ENCODE assay signal across 8 cellular contexts in genomic region chr19:12800873-12801465, GRCh38. TPM values are rescaled to one million over a fixed set of nuclear protein-coding genes. Genes with fewer than 3 reads are reported as not detected.
DNase-seq lines count a peak whose midpoint lies in the region; ATAC-seq and TF ChIP-seq lines count a peak whose summit lies in the region.

No MANE protein-coding gene starts in this region.

- H3K4me3 Mint-ChIP-seq in mesothelial cell of epicardium: peak overlapping the region; percentile 87

- H3K36me3 Mint-ChIP-seq in mesothelial cell of epicardium: peaks cover 2% of the 10 kb centered on the region

- no peaks in the 10 kb centered on the region for H3K36me3 ChIP-seq in ES-I3 (ENCODE audit: insufficient read depth, low read length)
- peaks cover 0 to 21% (median 0%) of the 10 kb centered on the region in 3 donors for H3K36me3 ChIP-seq in Peyer's patch
- no peaks in the 10 kb centered on the region for H3K36me3 ChIP-seq in aorta (ENCODE audit: control insufficient read depth in 1 of 2, insufficient read depth in 2 of 2, low read length in 1 of 2)

- peak overlapping the region; percentile 64 to 78 (median 74) for H3K27ac ChIP-seq in Peyer's patch
- H3K27ac ChIP-seq in coronary artery: peak overlapping the region; percentile 64 to 73
- H3K27ac ChIP-seq in aorta (ENCODE audit: low read depth in 1 of 2, low read length in 2 of 2): peak overlapping the region in 1 of 2 donors; percentile 16

- no peaks in the 10 kb centered on the region for H3K27me3 Mint-ChIP-seq in mesothelial cell of epicardium (ENCODE audit: low read depth)

- TF ChIP-seq POLR2A in Peyer's patch (IDR thresholded peaks at IDR 0.05): no peak

- TF ChIP-seq CTCF in Peyer's patch (IDR thresholded peaks at IDR 0.05) (no peak), coronary artery (IDR thresholded peaks at IDR 0.05) (no peak), mesothelial cell of epicardium (IDR thresholded peaks at IDR 0.05; ENCODE audit: unreplicated experiment) (no peak)

- H3K27ac Mint-ChIP-seq in mesothelial cell of epicardium: peak overlapping the region; percentile 76

- H3K4me1 ChIP-seq in ES-I3 (ENCODE audit: insufficient read depth, low read length) (peaks cover 4% of the 10 kb centered on the region; the same call in 1 of the 2 replicates), Peyer's patch (peaks cover 4 to 23% (median 14%) of the 10 kb centered on the region in 4 donors), aorta (ENCODE audit: control insufficient read depth in 1 of 2, insufficient read depth in 2 of 2, low read length in 2 of 2) (no peaks in the 10 kb centered on the region)

- intact Hi-C loops in aorta (cut with DNase I) (loop anchor here in 1 of 2 donors (5.0 kb wide), 1 partner anchor 39 kb away; no protein-coding TSS in a partner anchor), posterior vena cava (cut with DNase I) (loop anchor here in 1 of 2 donors (5.0 kb wide), 1 partner anchor 34 kb away; no protein-coding TSS in a partner anchor)

- H3K9me3 ChIP-seq in ES-I3 (ENCODE audit: control insufficient read depth, insufficient read depth, low read length) (no peaks in the 10 kb centered on the region), Peyer's patch (no peaks in the 10 kb centered on the region), aorta (ENCODE audit: control insufficient read depth, low read length) (no peaks in the 10 kb centered on the region)

- H3K9me3 Mint-ChIP-seq in mesothelial cell of epicardium: no peaks in the 10 kb centered on the region

- peak in 2 of 3 donors; percentile 67 to 68 for DNase-seq in Peyer's patch
- DNase-seq in coronary artery (ENCODE audit: low spot score): no peak
- DNase-seq in mesothelial cell of epicardium (ENCODE audit: low spot score in 2 of 2, unreplicated experiment in 2 of 2): no peak
- peak in 1 of 2 donors; percentile 80 for DNase-seq in aorta
- no peak for DNase-seq in cortex of kidney (lab: John Stamatoyannopoulos, UW)
- no peak for DNase-seq in SIG-M5 treated with dmso at 0.1 percent for 504 hours (lab: John Stamatoyannopoulos, UW; ENCODE audit: unreplicated experiment)
- no peak for DNase-seq in posterior vena cava (ENCODE audit: low spot score)

- peaks cover 27% of the 10 kb centered on the region for H3K4me1 Mint-ChIP-seq in mesothelial cell of epicardium

- H3K27me3 ChIP-seq in Peyer's patch (no peaks in the 10 kb centered on the region), aorta (ENCODE audit: control insufficient read depth in 1 of 2, insufficient read depth in 2 of 2, low read length in 1 of 2) (no peaks in the 10 kb centered on the region)

- peak overlapping the region; percentile 69 to 86 (median 80) for H3K4me3 ChIP-seq in Peyer's patch
- H3K4me3 ChIP-seq in coronary artery: peak overlapping the region; percentile 81
- H3K4me3 ChIP-seq in aorta (ENCODE audit: low read length in 2 of 2): peak overlapping the region; percentile 51 to 59

- ATAC-seq in aorta (ENCODE audit: low FRiP score): peak; percentile 31

- WGBS in aorta, 2 donors: 9 to 11% methylated on average over 38 of the region's 38 CpGs

- peak overlapping the region; percentile 88 for H3K9ac ChIP-seq in ES-I3 (ENCODE audit: low read depth, low read length)

RNA-seq across cellular contexts. Expression of gene PRDX2, which starts 0.6 kb away (rescaled TPM):
- total RNA-seq in Peyer's patch: 100 to 1,000 TPM; 150 to 461 (median 375) TPM
- total RNA-seq in mesothelial cell of epicardium: 361 to 381 TPM (median 380 TPM) in 3 replicates
- 100 to 1,000 TPM in 1 of 2 donors, 10 to 100 TPM in 1; 90.5 to 118 TPM for total RNA-seq in aorta
- polyA plus RNA-seq in aorta: 100 to 1,000 TPM; 151 to 202 TPM
- total RNA-seq in posterior vena cava: 100 to 1,000 TPM; 126 to 130 TPM

RNA-seq across cellular contexts. Expression of gene THSD8, which starts 0.9 kb away (rescaled TPM):
- not detected for total RNA-seq in Peyer's patch
- 8.4 to 11.4 TPM (median 8.8 TPM) in 3 replicates for total RNA-seq in mesothelial cell of epicardium
- 1 to 10 TPM in 1 of 2 donors, not detected in 1; 1.2 TPM for total RNA-seq in aorta
- 1 to 10 TPM in 1 of 2 donors, not detected in 1; 2.5 TPM for polyA plus RNA-seq in aorta
- 1 to 10 TPM in 1 of 2 donors, under 1 TPM in 1; 1.00 to 1.6 TPM for total RNA-seq in posterior vena cava

RNA-seq across cellular contexts. Expression of gene RNASEH2A, which starts 5.4 kb away (rescaled TPM):
- 10 to 100 TPM in 2 of 4 donors, 1 to 10 TPM in 2; 5.9 to 24.8 (median 9.4) TPM for total RNA-seq in Peyer's patch
- 17.5 to 22.7 TPM (median 19.8 TPM) in 3 replicates for total RNA-seq in mesothelial cell of epicardium
- 1 to 10 TPM; 2.9 to 7.2 TPM for total RNA-seq in aorta
- polyA plus RNA-seq in aorta: 1 to 10 TPM; 1.6 to 3.3 TPM
- 1 to 10 TPM; 4.3 to 5.1 TPM for total RNA-seq in posterior vena cava

RNA-seq across cellular contexts. Expression of gene JUNB, which starts 9.7 kb away (rescaled TPM):
- total RNA-seq in Peyer's patch: 100 to 1,000 TPM; 111 to 324 (median 152) TPM
- 160 to 169 TPM (median 164 TPM) in 3 replicates for total RNA-seq in mesothelial cell of epicardium
- 100 to 1,000 TPM; 250 to 609 TPM for total RNA-seq in aorta
- 100 to 1,000 TPM in 1 of 2 donors, 10 to 100 TPM in 1; 97.0 to 623 TPM for polyA plus RNA-seq in aorta
- 100 to 1,000 TPM; 193 to 418 TPM for total RNA-seq in posterior vena cava

RNA-seq across cellular contexts. Expression of gene HOOK2, which starts 25.6 kb away (rescaled TPM):
- total RNA-seq in Peyer's patch (100 to 1,000 TPM; 193 to 379 (median 285) TPM), mesothelial cell of epicardium (89.2 to 93.7 TPM (median 92.7 TPM) in 3 replicates), aorta (10 to 100 TPM; 28.5 to 45.5 TPM), posterior vena cava (10 to 100 TPM; 20.2 to 21.7 TPM)
- 10 to 100 TPM; 14.4 to 92.5 TPM for polyA plus RNA-seq in aorta

Comparison
In these comparisons a context has a peak if more than half of its experiments do, and no peak if none do; other contexts are left out.
1. DNase-seq: peak in Peyer's patch (2 of 3); none in coronary artery (single experiment), mesothelial cell of epicardium (0 of 2), cortex of kidney (single experiment), SIG-M5 treated with dmso at 0.1 percent for 504 hours (single experiment) and posterior vena cava (single experiment).
2. Peak in every context shown above with its lines, with median percentiles within 50 percentile points of each other: H3K4me3 ChIP-seq.